In the genomic region with DNA sequence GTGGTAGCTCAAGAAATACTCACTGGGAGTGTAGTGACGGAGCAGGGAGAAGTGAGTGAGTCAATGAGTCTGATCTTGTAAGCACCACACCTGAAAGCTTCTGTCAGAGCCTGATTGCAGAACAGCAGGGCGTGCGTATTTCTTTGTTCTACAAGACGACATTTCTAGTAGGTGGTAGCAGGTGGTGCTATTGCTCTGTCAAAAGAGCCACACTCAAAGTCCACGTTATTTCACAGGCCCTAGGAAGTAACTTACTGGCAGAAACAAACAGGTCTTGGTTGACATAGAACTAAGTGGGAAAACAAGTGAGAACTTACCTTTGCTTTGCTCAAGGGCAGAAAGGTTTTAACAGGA, we compare ENCODE assay signal across 9 cellular contexts. TPM values are rescaled to one million over a fixed set of nuclear protein-coding genes. Genes with fewer than 3 reads are reported as not detected.
DNase-seq lines count a peak whose midpoint lies in the region; ATAC-seq and TF ChIP-seq lines count a peak whose summit lies in the region.
"Had no signal": no experiment of that assay in that cellular context is flagged by ENCODE, and none has a peak within 500 bp of the region (broad histone marks: within the 10 kb centered on the region; RNA-seq: fewer than 3 reads in every experiment).

No MANE protein-coding gene starts in this region.

- H3K4me1 ChIP-seq in right cardiac atrium (ENCODE audit: control insufficient read depth, insufficient read depth, low read length) (no peaks in the 10 kb centered on the region), foreskin keratinocyte (peaks cover 12% of the 10 kb centered on the region)

- no peaks in the 10 kb centered on the region for H3K9me3 ChIP-seq in right cardiac atrium (ENCODE audit: control insufficient read depth, low read length)

- H3K27ac ChIP-seq in right cardiac atrium (ENCODE audit: low read length) (no peak overlapping the region), foreskin keratinocyte (no peak overlapping the region)

- WGBS in right cardiac atrium = 76% methylated on average over 5 of the region's 5 CpGs

- intact Hi-C loops in Right ventricle myocardium superior (cut with DNase I) (no loop called here), right cardiac atrium (cut with DNase I) (no loop called here)

- no peaks in the 10 kb centered on the region for H3K27me3 ChIP-seq in right cardiac atrium (ENCODE audit: control insufficient read depth, insufficient read depth)
- H3K27me3 ChIP-seq in foreskin keratinocyte = no peaks in the 10 kb centered on the region

- peak; percentile 74 for TF ChIP-seq CTCF in foreskin keratinocyte (conservative IDR thresholded peaks at IDR 0.05)

- H3K4me3 ChIP-seq in right cardiac atrium (ENCODE audit: low read length) = no peak overlapping the region
- H3K4me3 ChIP-seq: lung had no signal

- DNase-seq in Right ventricle myocardium superior (no peak), right cardiac atrium (no peak), RPMI7951 (ENCODE audit: low read depth) (peak; percentile 25), foreskin keratinocyte (peak; percentile 76 to 90), ureter (ENCODE audit: low spot score) (peak; percentile 64)
- no peak for DNase-seq in stimulated activated naive CD4-positive, alpha-beta T cell (lab: John Stamatoyannopoulos, UW)

- peak; percentile 37 for ATAC-seq in Right ventricle myocardium superior (ENCODE audit: poor library complexity)
- ATAC-seq in right cardiac atrium = no peak
- ATAC-seq in foreskin keratinocyte = peak; percentile 83
- no peak for ATAC-seq in GM21723 (IDR thresholded peaks at IDR 0.05; ENCODE audit: unreplicated experiment)
- no peak for ATAC-seq in GM19328 (IDR thresholded peaks at IDR 0.05; ENCODE audit: unreplicated experiment)

RNA-seq across cellular contexts. Expression of gene SPRY1, which starts 46.4 kb away (rescaled TPM):
- total RNA-seq in Right ventricle myocardium superior (37.3 TPM), right cardiac atrium (10 to 100 TPM; 26.3 to 60.4 (median 50.0) TPM), foreskin keratinocyte (1.3 and 2.8 TPM in 2 replicates), ureter (197 TPM)
- polyA plus RNA-seq in right cardiac atrium (21.3 TPM), foreskin keratinocyte (0.34 and 1.2 TPM in 2 replicates)
- total RNA-seq in RPMI7951 (2014; rRNA removed; shearing (Covaris generic)) = 14.6 and 14.8 TPM in 2 replicates

Comparison
In these comparisons a context has a peak if more than half of its experiments do, and no peak if none do; other contexts are left out.
1. ATAC-seq: peak in Right ventricle myocardium superior (single experiment) and foreskin keratinocyte (single experiment); none in right cardiac atrium (0 of 2), GM21723 (single experiment) and GM19328 (single experiment).
2. DNase-seq: peak in RPMI7951 (single experiment), foreskin keratinocyte (2 of 2) and ureter (single experiment); none in Right ventricle myocardium superior (single experiment), right cardiac atrium (0 of 3) and stimulated activated naive CD4-positive, alpha-beta T cell (0 of 6).